Comparison of ENCODE assay signal across 17 cellular contexts in genomic region chr14:82872494-82872893, GRCh38.
DNase-seq lines count a peak whose midpoint lies in the region; ATAC-seq and TF ChIP-seq lines count a peak whose summit lies in the region.
"Had no signal": no experiment of that assay in that cellular context is flagged by ENCODE, and none has a peak within 500 bp of the region (broad histone marks: within the 10 kb centered on the region; RNA-seq: fewer than 3 reads in every experiment).

No MANE protein-coding gene starts in this region.

- peak; percentile 36 for TF ChIP-seq RAD21 in SK-N-SH (IDR thresholded peaks at IDR 0.05; ENCODE audit: low read length)

- 11% methylated on average over 7 of the region's 8 CpGs for WGBS in SK-N-SH (ENCODE audit: low lambda C conversion rate)
- WGBS in testis, 2 donors = 43 to 54% methylated on average over 2 to 8 of the region's 8 CpGs

- H3K27me3 ChIP-seq in SK-N-SH (ENCODE audit: insufficient read depth) (no peaks in the 10 kb centered on the region), testis (no peaks in the 10 kb centered on the region)
- H3K27me3 ChIP-seq: heart left ventricle had no signal

- H3K9ac ChIP-seq in SK-N-SH = no peak overlapping the region

- DNase-seq in SK-N-SH = peak; percentile 6
- peak; percentile 31 for DNase-seq in NCI-H69 (lab: John Stamatoyannopoulos, UW)
- peak; percentile 15 for DNase-seq in epithelial cell of esophagus (ENCODE audit: low read depth)
- peak; percentile 22 for DNase-seq in testis
- DNase-seq in middle frontal gyrus (ENCODE audit: extremely low spot score, low spot score) = no peak
- DNase-seq in cerebellar cortex (ENCODE audit: low spot score) = no peak
- DNase-seq: activated naive CD4-positive, alpha-beta T cell treated with anti-CD3 and anti-CD28 coated beads for 36 hours; heart left ventricle; IMR-90; mammary epithelial cell; NCI-H187; small intestine had no signal

- H2AFZ ChIP-seq in SK-N-SH (ENCODE audit: low read depth) = no peak overlapping the region

- no peak overlapping the region for H3K4me2 ChIP-seq in SK-N-SH
- H3K4me2 ChIP-seq: A549 had no signal

- no peak for TF ChIP-seq EP300 in SK-N-SH (IDR thresholded peaks at IDR 0.05; ENCODE audit: borderline replicate concordance in 1 of 2, low read depth in 1 of 2, low read length in 1 of 2)

- H3K27ac ChIP-seq in SK-N-SH (ENCODE audit: low read depth in 2 of 2, low read length in 1 of 2) (no peak overlapping the region), testis (no peak overlapping the region)
- H3K27ac ChIP-seq: A549, heart left ventricle, SK-N-MC had no signal

- no peak for ATAC-seq in SK-N-SH treated with all-trans-retinoic acid at 6 μM for 48 hours
- ATAC-seq in HG03175 (IDR thresholded peaks at IDR 0.05; ENCODE audit: unreplicated experiment) = no peak
- ATAC-seq: A549, heart left ventricle had no signal

- H3K4me1 ChIP-seq in SK-N-SH (ENCODE audit: control insufficient read depth in 1 of 2, insufficient read depth in 2 of 2, low read depth in 1 of 2, low read length in 1 of 2) = no peaks in the 10 kb centered on the region
- H3K4me1 ChIP-seq in testis = no peaks in the 10 kb centered on the region
- H3K4me1 ChIP-seq: A549, Caco-2, heart left ventricle had no signal

- H3K9me2 ChIP-seq in SK-N-SH = no peaks in the 10 kb centered on the region

- intact Hi-C loops in testis (cut with DNase I; ENCODE audit: low total_unique reads) = no loop called here

- POLR2A ChIA-PET in SK-N-SH (lab: Yijun Ruan, JAX) = no interaction called here

- H3K36me3 ChIP-seq in SK-N-SH (replicated peaks in 1 of 2; ENCODE audit: control insufficient read depth in 1 of 2, insufficient read depth in 2 of 2, low read length in 1 of 2) (no peaks in the 10 kb centered on the region), testis (ENCODE audit: low read depth, missing control alignments) (no peaks in the 10 kb centered on the region)
- H3K36me3 ChIP-seq: heart left ventricle had no signal

- TF ChIP-seq CTCF in SK-N-SH (IDR thresholded peaks at IDR 0.05) (peak; percentile 57), epithelial cell of esophagus (IDR thresholded peaks at IDR 0.05; ENCODE audit: insufficient read depth, low read depth, low read length, missing control alignments) (peak; percentile 34), testis (IDR thresholded peaks at IDR 0.05) (no peak)

- no peak for TF ChIP-seq POLR2A in testis (IDR thresholded peaks at IDR 0.05)

- no peaks in the 10 kb centered on the region for H4K20me1 ChIP-seq in SK-N-SH (ENCODE audit: insufficient read depth)

- H3K79me2 ChIP-seq in SK-N-SH (ENCODE audit: insufficient read depth) = no peaks in the 10 kb centered on the region

- H3K4me3 ChIP-seq in SK-N-SH (ENCODE audit: low read depth in 2 of 2, low read length in 1 of 2) (no peak overlapping the region), epithelial cell of esophagus (ENCODE audit: low read length) (no peak overlapping the region), testis (no peak overlapping the region)
- H3K4me3 ChIP-seq: A549, heart left ventricle, SK-N-MC had no signal

- H3F3A ChIP-seq in SK-N-SH (replicated peaks; ENCODE audit: insufficient read depth) = no peaks in the 10 kb centered on the region

- CTCF ChIA-PET in SK-N-SH (lab: Yijun Ruan, JAX) = interaction anchor here (0.7 to 2.1 kb wide), 12 partner anchors 9 to 1247 kb away, joined by 3 to 11 read pairs (median 4); no protein-coding TSS in a partner anchor

- H3K9me3 ChIP-seq in SK-N-SH = no peaks in the 10 kb centered on the region
- H3K9me3 ChIP-seq in testis = no peaks in the 10 kb centered on the region
- H3K9me3 ChIP-seq: A549, heart left ventricle had no signal

TF ChIP-seq in SK-N-SH, 30 proteins besides CTCF, POLR2A, EP300 and RAD21:
- TF ChIP-seq EZH2phosphoT487 (IDR thresholded peaks at IDR 0.05; ENCODE audit: borderline replicate concordance, low read depth) = no peak
- no peak for TF ChIP-seq FOSL2 (IDR thresholded peaks at IDR 0.05; ENCODE audit: borderline replicate concordance, low read depth)
- no peak for TF ChIP-seq POLR2AphosphoS5 (IDR thresholded peaks at IDR 0.05; ENCODE audit: low read depth, low read length)
- TF ChIP-seq TAF1 (IDR thresholded peaks at IDR 0.05; ENCODE audit: borderline replicate concordance, low read depth, low read length) = no peak
- no peak for TF ChIP-seq FOXJ3 (CRISPR knock-in tag; IDR thresholded peaks at IDR 0.05)
- TF ChIP-seq SMC3 (IDR thresholded peaks at IDR 0.05; ENCODE audit: low read depth, low read length) = peak; percentile 23; the same call in 1 of the 2 replicates
- TF ChIP-seq TCF12 (IDR thresholded peaks at IDR 0.05) = no peak
TF ChIP-seq in SK-N-SH: peak in this region for 1.

TF ChIP-seq in SK-N-SH treated with all-trans-retinoic acid at 6 μM for 48 hours, 23 proteins besides CTCF, POLR2A, EP300 and RAD21:
- TF ChIP-seq ESRRG (CRISPR knock-in tag; IDR thresholded peaks at IDR 0.05) = no peak
- TF ChIP-seq TOX (CRISPR knock-in tag; IDR thresholded peaks at IDR 0.05; ENCODE audit: borderline replicate concordance) = no peak
- TF ChIP-seq ZNF70 (CRISPR knock-in tag; IDR thresholded peaks at IDR 0.05) = no peak
- no peak for TF ChIP-seq CSRNP3 (CRISPR knock-in tag; IDR thresholded peaks at IDR 0.05)
- no peak for TF ChIP-seq ARNTL (CRISPR knock-in tag; IDR thresholded peaks at IDR 0.05; ENCODE audit: borderline replicate concordance, low read depth)
- TF ChIP-seq BACH2 (CRISPR knock-in tag; IDR thresholded peaks at IDR 0.05; ENCODE audit: borderline replicate concordance) = no peak
- no peak for TF ChIP-seq ZFP3 (CRISPR knock-in tag; IDR thresholded peaks at IDR 0.05)
- no peak for TF ChIP-seq POU6F1 (CRISPR knock-in tag; IDR thresholded peaks at IDR 0.05; ENCODE audit: borderline replicate concordance, low read depth)
- TF ChIP-seq SNAI2 (CRISPR knock-in tag; IDR thresholded peaks at IDR 0.05) = no peak
- TF ChIP-seq TCF4 (CRISPR knock-in tag; IDR thresholded peaks at IDR 0.05; ENCODE audit: borderline replicate concordance) = no peak
- TF ChIP-seq CSDC2 (CRISPR knock-in tag; IDR thresholded peaks at IDR 0.05) = no peak
- no peak for TF ChIP-seq OSR1 (CRISPR knock-in tag; IDR thresholded peaks at IDR 0.05)

Comparison
In these comparisons a context has a peak if more than half of its experiments do, and no peak if none do; other contexts are left out.
1. DNase-seq: peak in SK-N-SH (single experiment), NCI-H69 (single experiment), epithelial cell of esophagus (single experiment) and testis (single experiment); none in middle frontal gyrus (single experiment) and cerebellar cortex (single experiment).
2. CTCF ChIP-seq: peak in SK-N-SH (single experiment) and epithelial cell of esophagus (single experiment); none in testis (0 of 3).